8 cellular contexts compared by ENCODE assay signal in the genomic region with DNA sequence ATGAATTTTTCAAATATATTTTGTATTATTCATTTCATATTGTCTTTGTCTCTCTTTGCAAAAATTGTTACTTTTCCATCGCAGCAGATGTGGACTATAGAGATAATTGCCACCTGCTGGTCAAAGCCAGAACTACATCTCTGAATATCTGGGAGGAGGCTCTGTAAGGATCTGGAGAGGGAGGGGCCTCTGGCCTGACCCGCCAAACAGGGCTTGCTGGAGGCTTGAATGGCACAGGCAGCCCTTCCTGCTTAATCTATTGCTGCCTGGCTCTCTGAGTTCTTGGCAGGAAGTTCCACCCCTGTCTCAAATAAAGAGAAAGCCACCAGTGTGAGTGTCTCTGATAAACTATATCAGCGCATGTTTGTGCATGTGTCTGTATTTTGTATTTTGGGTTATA.
A peak's percentile ranks its signal among the peaks of the same experiment; 100 is the strongest.
DNase-seq lines count a peak whose midpoint lies in the region; ATAC-seq and TF ChIP-seq lines count a peak whose summit lies in the region.

No MANE protein-coding gene starts in this region.

- ATAC-seq in HG02588 (IDR thresholded peaks at IDR 0.05; ENCODE audit: unreplicated experiment) (peak; percentile 100), gastroesophageal sphincter (peak; percentile 89)

- H3K27me3 Mint-ChIP-seq in osteocyte (ENCODE audit: unreplicated experiment), result no peaks in the 10 kb centered on the region

- DNase-seq in GM10266 (ENCODE audit: extremely low spot score) (peak; percentile 59), NB4 (ENCODE audit: low read depth) (peak; percentile 78), SK-N-DZ (ENCODE audit: low spot score) (peak; percentile 82), osteocyte (ENCODE audit: extremely low spot score, unreplicated experiment) (no peak), thyroid gland (peak; percentile 86 to 87)
- peak; percentile 7 to 50 (median 30) for DNase-seq in activated naive CD4-positive, alpha-beta T cell (lab: John Stamatoyannopoulos, UW)

- no peaks in the 10 kb centered on the region for H3K9me3 Mint-ChIP-seq in osteocyte (ENCODE audit: unreplicated experiment)

- H3K4me3 Mint-ChIP-seq in osteocyte (ENCODE audit: unreplicated experiment), result peak overlapping the region; percentile 14

- H3K36me3 Mint-ChIP-seq in osteocyte (ENCODE audit: unreplicated experiment), result no peaks in the 10 kb centered on the region

- WGBS in gastroesophageal sphincter (ENCODE audit: low coverage in 1 of 2), 2 donors, result 0 to 28% methylated on average over 2 of the region's 3 CpGs
- 2 to 6% methylated on average over 3 of the region's 3 CpGs for WGBS in thyroid gland, 2 donors

- H3K4me3 ChIP-seq in NB4 (ENCODE audit: low read depth, low read length) (no peak overlapping the region), gastroesophageal sphincter (no peak overlapping the region), thyroid gland (replicated peaks in 1 of 3) (no peak overlapping the region)

- no peaks in the 10 kb centered on the region for H3K4me1 Mint-ChIP-seq in osteocyte (ENCODE audit: unreplicated experiment)

- peak; percentile 56 for TF ChIP-seq CTCF in GM10266 (IDR thresholded peaks at IDR 0.05; ENCODE audit: control insufficient read depth, insufficient read depth, low read depth, missing control alignments)
- TF ChIP-seq CTCF in NB4 (IDR thresholded peaks at IDR 0.05; ENCODE audit: low read depth, low read length), result peak; percentile 43
- peak; percentile 35 to 84 (median 70) for TF ChIP-seq CTCF in gastroesophageal sphincter (IDR thresholded peaks at IDR 0.05)
- TF ChIP-seq CTCF in osteocyte (IDR thresholded peaks at IDR 0.05), result peak; percentile 77
- TF ChIP-seq CTCF in thyroid gland (IDR thresholded peaks at IDR 0.05), result peak in 5 of 6 experiments; percentile 34 to 74 (median 69)

- H3K36me3 ChIP-seq in gastroesophageal sphincter (no peaks in the 10 kb centered on the region), thyroid gland (no peaks in the 10 kb centered on the region)

- H3K27ac Mint-ChIP-seq in osteocyte (ENCODE audit: unreplicated experiment), result no peak overlapping the region

- TF ChIP-seq POLR2A in NB4 (IDR thresholded peaks at IDR 0.05; ENCODE audit: extremely low read depth, insufficient read length) (no peak), gastroesophageal sphincter (IDR thresholded peaks at IDR 0.05) (no peak), thyroid gland (IDR thresholded peaks at IDR 0.05) (peak in 1 of 2 donors; percentile 28)

- H3K4me1 ChIP-seq in gastroesophageal sphincter (peaks cover 0 to 4% (median 0%) of the 10 kb centered on the region in 3 donors), thyroid gland (no peaks in the 10 kb centered on the region)

- H3K27ac ChIP-seq in gastroesophageal sphincter (no peak overlapping the region), thyroid gland (no peak overlapping the region)

- intact Hi-C loops in thyroid gland (cut with DNase I), result no loop called here

- TF ChIP-seq EP300 in gastroesophageal sphincter (IDR thresholded peaks at IDR 0.05), result no peak

- H3K27me3 ChIP-seq in gastroesophageal sphincter, result no peaks in the 10 kb centered on the region
- no peaks in the 10 kb centered on the region for H3K27me3 ChIP-seq in thyroid gland

- H3K9me3 ChIP-seq in gastroesophageal sphincter (no peaks in the 10 kb centered on the region), thyroid gland (no peaks in the 10 kb centered on the region)
